In the genomic region with DNA sequence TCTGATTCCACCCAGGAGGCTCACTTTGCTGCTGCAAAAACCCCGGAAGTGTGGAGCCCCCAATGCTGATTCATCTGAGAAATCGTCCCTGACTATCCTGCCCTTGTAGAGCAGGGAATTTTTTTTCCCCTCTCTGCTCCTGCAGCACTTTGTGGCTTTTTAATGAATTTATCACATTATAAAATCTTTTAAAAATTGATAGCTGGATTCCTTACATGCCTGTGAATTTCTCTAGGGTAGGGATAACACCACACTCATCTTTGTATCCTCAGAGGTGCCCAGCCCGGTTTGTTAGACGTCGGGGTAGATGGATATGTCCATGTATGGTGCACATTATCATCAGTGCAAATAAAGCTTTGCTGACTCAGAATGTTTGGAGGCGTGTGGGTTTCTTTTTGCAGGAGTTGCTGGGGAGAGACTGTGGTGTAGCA, we compare ENCODE assay signal across 19 cellular contexts.
DNase-seq lines count a peak whose midpoint lies in the region; ATAC-seq, FAIRE-seq and TF ChIP-seq lines count a peak whose summit lies in the region.
"Had no signal": no experiment of that assay in that cellular context is flagged by ENCODE, and none has a peak within 500 bp of the region (broad histone marks: within the 10 kb centered on the region; RNA-seq: fewer than 3 reads in every experiment).

No MANE protein-coding gene starts in this region.

- DNase-seq in AG04449 (ENCODE audit: low read depth, low spot score) = peak; percentile 51
- DNase-seq in HTR-8/SVneo (ENCODE audit: insufficient read length, low spot score) = peak; percentile 25
- DNase-seq in mesendoderm = no peak
- DNase-seq in activated CD8-positive, alpha-beta memory T cell treated with anti-CD3 and anti-CD28 coated beads, Interleukin-2, amount 50 U/mL, for 4 hours = no peak
- DNase-seq in heart right ventricle = no peak
- DNase-seq: activated CD4-positive, alpha-beta T cell treated with anti-CD3 and anti-CD28 coated beads for 4 hours; activated gamma-delta T cell treated with Interleukin-2 at 50 U/mL for 16 hours; aorta; foreskin keratinocyte; left colon; Peyer's patch; right cardiac atrium; stimulated activated naive CD4-positive, alpha-beta T cell treated with Interleukin-2 at 50 U/mL for 16 hours; transverse colon had no signal

- no peak overlapping the region for H3K4me2 ChIP-seq in mesendoderm (ENCODE audit: low read length)

- CTCF ChIA-PET in AG04449 (lab: Yijun Ruan, JAX) = interaction anchor here (1.1 kb wide), 1 partner anchor 32 kb away, joined by 3 read pairs; no protein-coding TSS in a partner anchor

- H3K23ac ChIP-seq in mesendoderm (ENCODE audit: low read length) = no peak overlapping the region

- no peak overlapping the region for H3K27ac Mint-ChIP-seq in activated T-helper 17 cell treated with anti-CD3 and anti-CD28 coated beads, Interleukin-2, amount 50 U/mL, for 72 hours

- FAIRE-seq in HTR-8/SVneo (lab: Jason Lieb, UNC) = no peak
- FAIRE-seq: GM12891 had no signal

- H3K27ac ChIP-seq in mesendoderm (ENCODE audit: low read depth, low read length) = no peak overlapping the region
- no peak overlapping the region for H3K27ac ChIP-seq in heart right ventricle
- H3K27ac ChIP-seq: foreskin keratinocyte, Peyer's patch, transverse colon had no signal

- no peak overlapping the region for H2BK5ac ChIP-seq in mesendoderm (ENCODE audit: low read length)

- no peaks in the 10 kb centered on the region for H3K79me2 ChIP-seq in mesendoderm (ENCODE audit: control insufficient read depth, insufficient read depth, low read length)

- no peak overlapping the region for H4K8ac ChIP-seq in mesendoderm (ENCODE audit: low read depth, low read length)

- H3K27me3 ChIP-seq in mesendoderm (ENCODE audit: insufficient read depth, low read length, poor library complexity) = no peaks in the 10 kb centered on the region
- H3K27me3 ChIP-seq in heart right ventricle = peaks cover 0 to 24% (median 7%) of the 10 kb centered on the region in 7 donors
- H3K27me3 ChIP-seq: foreskin keratinocyte, Peyer's patch, transverse colon had no signal

- H3K9me3 ChIP-seq in heart right ventricle = no peaks in the 10 kb centered on the region
- H3K9me3 ChIP-seq: Peyer's patch, transverse colon had no signal

- H3K4me3 Mint-ChIP-seq in activated T-helper 17 cell treated with anti-CD3 and anti-CD28 coated beads, Interleukin-2, amount 50 U/mL, for 72 hours = peak overlapping the region; percentile 35
- H3K4me3 Mint-ChIP-seq: activated CD8-positive, alpha-beta memory T cell treated with anti-CD3 and anti-CD28 coated beads, Interleukin-2, amount 10 ng/mL, durations not matched to agents 7 days and 5 days had no signal

- H2BK15ac ChIP-seq in mesendoderm (replicated peaks; ENCODE audit: low read depth) = no peak overlapping the region

- H3K18ac ChIP-seq in mesendoderm (ENCODE audit: low read length) = no peak overlapping the region

- H3K27me3 Mint-ChIP-seq in activated T-helper 17 cell treated with anti-CD3 and anti-CD28 coated beads, Interleukin-2, amount 50 U/mL, for 72 hours = peaks cover 3% of the 10 kb centered on the region

- no peak overlapping the region for H2AK5ac ChIP-seq in mesendoderm (ENCODE audit: low read length)

- H3K56ac ChIP-seq in mesendoderm (ENCODE audit: low read length) = no peak overlapping the region

- intact Hi-C loops in heart right ventricle (cut with DNase I) = no loop called here

- no peak for ATAC-seq in activated T-helper 17 cell treated with anti-CD3 and anti-CD28 coated beads, Interleukin-2, amount 50 U/mL, for 72 hours (replicated peaks)
- ATAC-seq in heart right ventricle (no peak), HG03039 (IDR thresholded peaks at IDR 0.05; ENCODE audit: unreplicated experiment) (no peak), HG02938 (IDR thresholded peaks at IDR 0.05; ENCODE audit: unreplicated experiment) (no peak)
- ATAC-seq: activated CD8-positive, alpha-beta memory T cell treated with anti-CD3 and anti-CD28 coated beads, Interleukin-2, amount 10 ng/mL, durations not matched to agents 7 days and 5 days; foreskin keratinocyte; left colon; right cardiac atrium had no signal

- no CpG with 5 or more reads among the region's 6 CpGs for WGBS in mesendoderm (ENCODE audit: extremely low coverage, insufficient coverage, low lambda C conversion rate)
- 40 to 50% methylated on average over 6 of the region's 6 CpGs for WGBS in heart right ventricle, 2 donors

- H3K4ac ChIP-seq in mesendoderm (ENCODE audit: low read depth, low read length) = peak overlapping the region; percentile 36

- no peaks in the 10 kb centered on the region for H3K9me3 Mint-ChIP-seq in activated T-helper 17 cell treated with anti-CD3 and anti-CD28 coated beads, Interleukin-2, amount 50 U/mL, for 72 hours

- no peaks in the 10 kb centered on the region for H3K79me1 ChIP-seq in mesendoderm (ENCODE audit: low read length)

- H2BK120ac ChIP-seq in mesendoderm (ENCODE audit: low read depth, low read length) = no peak overlapping the region

- H3K36me3 ChIP-seq in mesendoderm (ENCODE audit: control insufficient read depth, insufficient read depth, low read length) (no peaks in the 10 kb centered on the region), heart right ventricle (no peaks in the 10 kb centered on the region)
- H3K36me3 ChIP-seq: Peyer's patch, transverse colon had no signal

- POLR2A ChIA-PET in AG04449 (lab: Yijun Ruan, JAX) = no interaction called here

- peaks cover 24% of the 10 kb centered on the region for H3K4me1 Mint-ChIP-seq in activated T-helper 17 cell treated with anti-CD3 and anti-CD28 coated beads, Interleukin-2, amount 50 U/mL, for 72 hours

- H3K9ac ChIP-seq in mesendoderm (ENCODE audit: low read length) = no peak overlapping the region

- no peaks in the 10 kb centered on the region for H3K36me3 Mint-ChIP-seq in activated T-helper 17 cell treated with anti-CD3 and anti-CD28 coated beads, Interleukin-2, amount 50 U/mL, for 72 hours (ENCODE audit: low read depth)
- H3K36me3 Mint-ChIP-seq: activated CD8-positive, alpha-beta memory T cell treated with anti-CD3 and anti-CD28 coated beads, Interleukin-2, amount 10 ng/mL, durations not matched to agents 7 days and 5 days had no signal

- TF ChIP-seq CTCF in AG04449 (IDR thresholded peaks at IDR 0.05; ENCODE audit: insufficient read depth, low read length, missing control alignments) (no peak), heart right ventricle (IDR thresholded peaks at IDR 0.05) (no peak)

- no peak overlapping the region for H4K5ac ChIP-seq in mesendoderm (ENCODE audit: low read length)

- H3K4me3 ChIP-seq in AG04449 (ENCODE audit: low read depth, low read length) (no peak overlapping the region), mesendoderm (ENCODE audit: low read length) (no peak overlapping the region), heart right ventricle (no peak overlapping the region)
- H3K4me3 ChIP-seq: Peyer's patch, transverse colon had no signal

- no peaks in the 10 kb centered on the region for H3K4me1 ChIP-seq in mesendoderm (ENCODE audit: control insufficient read depth, low read depth, low read length)
- no peaks in the 10 kb centered on the region for H3K4me1 ChIP-seq in heart right ventricle
- H3K4me1 ChIP-seq: foreskin keratinocyte, Peyer's patch, transverse colon had no signal

Comparison
In these comparisons a context has a peak if more than half of its experiments do, and no peak if none do; other contexts are left out.
1. DNase-seq: peak in AG04449 (single experiment) and HTR-8/SVneo (single experiment); none in mesendoderm (single experiment), activated CD8-positive, alpha-beta memory T cell treated with anti-CD3 and anti-CD28 coated beads, Interleukin-2, amount 50 U/mL, for 4 hours (single experiment) and heart right ventricle (0 of 2).